ENCODE assay signal across 31 cellular contexts in the genomic region with DNA sequence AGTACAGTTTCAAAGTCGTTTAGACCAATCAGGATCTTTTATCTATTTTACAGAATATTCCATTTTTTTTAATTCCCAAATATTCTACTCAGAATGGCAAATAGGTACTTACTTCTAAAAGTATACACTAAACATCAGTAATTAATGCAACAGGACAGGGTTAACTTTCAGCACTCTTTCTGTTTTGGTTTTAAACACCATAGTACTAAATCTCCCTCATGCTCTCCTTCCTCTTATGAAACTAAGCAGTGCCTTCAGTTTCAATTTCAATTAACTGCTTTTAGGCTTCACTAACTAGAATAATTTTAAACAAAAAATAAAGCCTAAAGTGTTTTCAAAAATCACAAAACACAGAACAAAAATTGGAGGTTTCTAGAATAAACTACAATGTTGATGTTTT. TPM values are rescaled to one million over a fixed set of nuclear protein-coding genes. Genes with fewer than 3 reads are reported as not detected.
DNase-seq lines count a peak whose midpoint lies in the region; ATAC-seq and TF ChIP-seq lines count a peak whose summit lies in the region.
"Had no signal": no experiment of that assay in that cellular context is flagged by ENCODE, and none has a peak within 500 bp of the region (broad histone marks: within the 10 kb centered on the region; RNA-seq: fewer than 3 reads in every experiment).

No MANE protein-coding gene starts in this region.

- H3K4me3 Mint-ChIP-seq in MCF 10A (ENCODE audit: unreplicated experiment) = no peak overlapping the region
- H3K4me3 Mint-ChIP-seq: activated CD4-positive, alpha-beta memory T cell treated with anti-CD3 and anti-CD28 coated beads for 36 hours; activated naive CD8-positive, alpha-beta T cell; CD4-positive, alpha-beta T cell; natural killer cell; stimulated activated naive CD8-positive, alpha-beta T cell treated with anti-CD3 and anti-CD28 coated beads, Interleukin-15, amount 100 ng/mL, for 72 hours had no signal

- no peak overlapping the region for H3K4me2 ChIP-seq in mammary epithelial cell (ENCODE audit: insufficient read depth, low read depth, low read length)

- dilution Hi-C loops in mammary epithelial cell (cut with HindIII; ENCODE audit: low sequenced_read_pairs) = no loop called here

- BruUV-seq in mammary epithelial cell (replicated peaks; lab: Mats Ljungman, UMichigan) (no TSS peak), MCF 10A (replicated peaks; lab: Mats Ljungman, UMichigan) (no TSS peak)

- H3K36me3 Mint-ChIP-seq in MCF 10A (ENCODE audit: insufficient read depth, unreplicated experiment) = no peaks in the 10 kb centered on the region
- H3K36me3 Mint-ChIP-seq: activated CD4-positive, alpha-beta memory T cell treated with anti-CD3 and anti-CD28 coated beads for 36 hours; activated naive CD8-positive, alpha-beta T cell; natural killer cell had no signal

- H3K9me3 Mint-ChIP-seq in MCF 10A (ENCODE audit: unreplicated experiment) = no peaks in the 10 kb centered on the region
- H3K9me3 Mint-ChIP-seq: activated CD4-positive, alpha-beta memory T cell treated with anti-CD3 and anti-CD28 coated beads for 36 hours; CD4-positive, alpha-beta T cell had no signal

- H3K36me3 ChIP-seq in mammary epithelial cell (ENCODE audit: insufficient read depth, low read length) = no peaks in the 10 kb centered on the region
- H3K36me3 ChIP-seq: cardiac muscle cell, colonic mucosa, thyroid gland had no signal

- no peaks in the 10 kb centered on the region for H3K9me3 ChIP-seq in mammary epithelial cell (replicated peaks; ENCODE audit: insufficient read depth, low read length)
- H3K9me3 ChIP-seq: ascending aorta, colonic mucosa, thyroid gland had no signal

- H3K27me3 Mint-ChIP-seq in MCF 10A (ENCODE audit: insufficient read depth, unreplicated experiment) = peaks cover 65% of the 10 kb centered on the region
- H3K27me3 Mint-ChIP-seq: activated CD4-positive, alpha-beta memory T cell treated with anti-CD3 and anti-CD28 coated beads for 36 hours; activated naive CD8-positive, alpha-beta T cell; CD4-positive, alpha-beta T cell; stimulated activated naive CD8-positive, alpha-beta T cell treated with anti-CD3 and anti-CD28 coated beads, Interleukin-15, amount 100 ng/mL, for 72 hours had no signal

- DNase-seq in mammary epithelial cell = no peak
- no peak for DNase-seq in MCF 10A (ENCODE audit: unreplicated experiment)
- no peak for DNase-seq in occipital lobe (lab: John Stamatoyannopoulos, UW)
- no peak for DNase-seq in left ventricle myocardium superior
- DNase-seq in HPDE6-E6E7 (ENCODE audit: extremely low spot score) = no peak
- DNase-seq in NCI-H69 (lab: John Stamatoyannopoulos, UW) = no peak
- DNase-seq: activated CD4-positive, alpha-beta memory T cell treated with anti-CD3 and anti-CD28 coated beads for 36 hours; activated CD4-positive, CD25-positive, alpha-beta regulatory T cell treated with anti-CD3 and anti-CD28 coated beads, Interleukin-2, amount 50 U/mL, for 72 hours; activated CD8-positive, alpha-beta memory T cell treated with anti-CD3 and anti-CD28 coated beads, Interleukin-2, amount 50 U/mL, for 4 hours; CD4-positive, alpha-beta T cell; colonic mucosa; effector CD8-positive, alpha-beta T cell; H7; islet precursor cell; KG1; natural killer cell; NCI-H1436; NCI-H446; stimulated activated naive CD8-positive, alpha-beta T cell treated with anti-CD3 and anti-CD28 coated beads, Interleukin-15, amount 100 ng/mL, for 72 hours; T-helper 2 cell; thyroid gland had no signal

- no peak overlapping the region for H3K4me3 ChIP-seq in mammary epithelial cell (replicated peaks in 1 of 3; ENCODE audit: insufficient read depth in 1 of 3, low read depth in 2 of 3, low read length in 3 of 3)
- H3K4me3 ChIP-seq: ascending aorta, cardiac muscle cell, colonic mucosa, skin epidermis, thyroid gland had no signal

- in situ Hi-C loops in mammary epithelial cell (cut with MboI; ENCODE audit: low sequenced_read_pairs in 2 of 2) = no loop called here

- no peaks in the 10 kb centered on the region for H3K79me2 ChIP-seq in mammary epithelial cell (ENCODE audit: insufficient read depth, low read length)

- H3K27me3 ChIP-seq in mammary epithelial cell (ENCODE audit: insufficient read depth, low read length) = no peaks in the 10 kb centered on the region
- H3K27me3 ChIP-seq: ascending aorta, cardiac muscle cell, colonic mucosa, thyroid gland had no signal

- intact Hi-C loops in mammary epithelial cell (cut with micrococcal nuclease) = loop anchor here (10.0 kb wide), 1 partner anchor 338 kb away; no protein-coding TSS in a partner anchor
- intact Hi-C loops in MCF 10A (cut with micrococcal nuclease) = loop anchor here (5.0 kb wide), 1 partner anchor 49 kb away; no protein-coding TSS in a partner anchor
- intact Hi-C loops in left ventricle myocardium superior (cut with micrococcal nuclease) = no loop called here

- H3K4me1 Mint-ChIP-seq in MCF 10A (ENCODE audit: insufficient read depth, unreplicated experiment) = no peaks in the 10 kb centered on the region
- H3K4me1 Mint-ChIP-seq: natural killer cell; stimulated activated naive CD8-positive, alpha-beta T cell treated with anti-CD3 and anti-CD28 coated beads, Interleukin-15, amount 100 ng/mL, for 72 hours had no signal

- no peaks in the 10 kb centered on the region for H4K20me1 ChIP-seq in mammary epithelial cell (ENCODE audit: insufficient read depth, low read length)

- no peak for TF ChIP-seq CTCF in mammary epithelial cell (conservative IDR thresholded peaks at IDR 0.05 in 1 of 2, IDR thresholded peaks at IDR 0.05 in 1 of 2; ENCODE audit: extremely low read depth in 1 of 2, insufficient read depth in 1 of 2, low read depth in 1 of 2, low read length in 2 of 2)
- TF ChIP-seq CTCF in MCF 10A (IDR thresholded peaks at IDR 0.05; ENCODE audit: unreplicated experiment) = no peak

- POLR2A ChIA-PET in MCF 10A (lab: Yijun Ruan, JAX) = no interaction called here

- no peak overlapping the region for H3K27ac Mint-ChIP-seq in MCF 10A (ENCODE audit: low read depth, unreplicated experiment)
- H3K27ac Mint-ChIP-seq: activated CD4-positive, alpha-beta memory T cell treated with anti-CD3 and anti-CD28 coated beads for 36 hours; activated naive CD8-positive, alpha-beta T cell; CD4-positive, alpha-beta T cell; natural killer cell; stimulated activated naive CD8-positive, alpha-beta T cell treated with anti-CD3 and anti-CD28 coated beads, Interleukin-15, amount 100 ng/mL, for 72 hours had no signal

- peak overlapping the region; percentile 5 for H3K9ac ChIP-seq in mammary epithelial cell (ENCODE audit: insufficient read depth, low read length)

- H2AFZ ChIP-seq in mammary epithelial cell (ENCODE audit: low read depth, low read length) = no peak overlapping the region

- CTCF ChIA-PET in mammary epithelial cell (lab: Charles Lee; ENCODE audit: low non-redundant PET) = no interaction called here
- CTCF ChIA-PET in MCF 10A (lab: Yijun Ruan, JAX) = no interaction called here

- 21% methylated on average over 1 of the region's 1 CpG for WGBS in mammary epithelial cell (ENCODE audit: low coverage, missing lambda C conversion rate)

- no peak overlapping the region for H3K27ac ChIP-seq in mammary epithelial cell (ENCODE audit: insufficient read depth, low read depth, low read length)
- H3K27ac ChIP-seq: ascending aorta, cardiac muscle cell, colonic mucosa, epithelial cell of prostate, skin epidermis, thyroid gland had no signal

- peak; percentile 59 for ATAC-seq in HG02938 (IDR thresholded peaks at IDR 0.05; ENCODE audit: unreplicated experiment)
- peak; percentile 72 for ATAC-seq in HG03457 (IDR thresholded peaks at IDR 0.05; ENCODE audit: unreplicated experiment)
- ATAC-seq in left ventricle myocardium superior = no peak
- ATAC-seq: natural killer cell; SK-N-SH treated with all-trans-retinoic acid at 6 μM for 48 hours; stimulated activated naive CD8-positive, alpha-beta T cell treated with anti-CD3 and anti-CD28 coated beads, Interleukin-15, amount 100 ng/mL, for 72 hours had no signal

- no peaks in the 10 kb centered on the region for H3K4me1 ChIP-seq in mammary epithelial cell (ENCODE audit: insufficient read depth, low read length)
- H3K4me1 ChIP-seq: colonic mucosa had no signal

RNA-seq across cellular contexts. Expression of a gene that starts 57.9 kb away (rescaled TPM):
- total RNA-seq in mammary epithelial cell (1 to 10 TPM in 1 of 2 donors, under 1 TPM in 1; 0.64 to 1.3 TPM), MCF 10A (2022) (not detected in 2 replicates), occipital lobe (8.4 TPM), left ventricle myocardium superior (1.5 TPM)
- not detected for polyA plus RNA-seq in mammary epithelial cell
- polyA minus RNA-seq in mammary epithelial cell = not detected
- total RNA-seq: A172; activated CD4-positive, alpha-beta memory T cell treated with anti-CD3 and anti-CD28 coated beads for 36 hours; CD4-positive, alpha-beta T cell; natural killer cell; OCI-LY7 had no signal
